17 cellular contexts compared by ENCODE assay signal in genomic region chr4:183287677-183288076, GRCh38. TPM values are rescaled to one million over a fixed set of nuclear protein-coding genes. Genes with fewer than 3 reads are reported as not detected.
DNase-seq lines count a peak whose midpoint lies in the region; ATAC-seq and TF ChIP-seq lines count a peak whose summit lies in the region.
"Had no signal": no experiment of that assay in that cellular context is flagged by ENCODE, and none has a peak within 500 bp of the region (broad histone marks: within the 10 kb centered on the region; RNA-seq: fewer than 3 reads in every experiment).

No MANE protein-coding gene starts in this region.

- intact Hi-C loops in Panc1 (cut with micrococcal nuclease; ENCODE audit: unreplicated experiment) = no loop called here

- no peak overlapping the region for H3K27ac ChIP-seq in Panc1 (ENCODE audit: low read length)

- no peaks in the 10 kb centered on the region for H3K9me3 ChIP-seq in Panc1 (ENCODE audit: control insufficient read depth, insufficient read depth, low read depth, low read length)
- H3K9me3 ChIP-seq: BE2C had no signal

- H3K27me3 ChIP-seq in Panc1 (ENCODE audit: control insufficient read depth, insufficient read depth, low read length) = no peaks in the 10 kb centered on the region
- H3K27me3 ChIP-seq: BE2C had no signal

- no peaks in the 10 kb centered on the region for H3K4me1 ChIP-seq in Panc1 (ENCODE audit: control insufficient read depth, insufficient read depth, low read length)
- H3K4me1 ChIP-seq: BE2C had no signal

- ATAC-seq in GM18511 (IDR thresholded peaks at IDR 0.05; ENCODE audit: unreplicated experiment) (peak; percentile 78), GM19468 (IDR thresholded peaks at IDR 0.05; ENCODE audit: extremely low read depth, unreplicated experiment) (peak; percentile 84), HG02973 (IDR thresholded peaks at IDR 0.05; ENCODE audit: unreplicated experiment) (peak; percentile 72), Panc1 (0 out of 2 replicates have a peak, but pooled peaks have one; percentile 21)
- ATAC-seq: esophagus mucosa, GM23338 had no signal

- no peak for TF ChIP-seq CTCF in Panc1 (IDR thresholded peaks at IDR 0.05)

- no TSS peak for BruUV-seq in Panc1 (replicated peaks; lab: Mats Ljungman, UMichigan)

- CTCF ChIA-PET in Panc1 (lab: Charles Lee) = no interaction called here

- in situ Hi-C loops in Panc1 (cut with HindIII; ENCODE audit: low pct_unique_long_range_greater_than_20kb, low sequenced_read_pairs) = no loop called here

- POLR2A ChIA-PET in Panc1 (lab: Charles Lee) = no interaction called here

- DNase-seq in Panc1 (ENCODE audit: low read depth, low spot score) = no peak
- DNase-seq in DMS 273 treated with DMSO at 0.1 percent for 48 hours (lab: John Stamatoyannopoulos, UW) = no peak
- DNase-seq in cortex of kidney (lab: John Stamatoyannopoulos, UW) = no peak
- DNase-seq in KG1 (lab: John Stamatoyannopoulos, UW) = no peak
- no peak for DNase-seq in stimulated activated naive CD4-positive, alpha-beta T cell treated with Interleukin-2 at 50 U/mL for 16 hours (lab: John Stamatoyannopoulos, UW)
- DNase-seq: activated CD4-positive, alpha-beta memory T cell treated with anti-CD3 and anti-CD28 coated beads, Interleukin-2, amount 10 ng/mL, durations not matched to agents 7 days and 5 days; activated naive CD4-positive, alpha-beta T cell; BE2C; NCI-H1694; T-helper 1 cell; trophoblast cell had no signal

- peaks cover 5% of the 10 kb centered on the region for H3K36me3 ChIP-seq in Panc1 (ENCODE audit: control insufficient read depth, insufficient read depth, low read length)

- H3K4me3 ChIP-seq in Panc1 (ENCODE audit: low read depth in 2 of 2, low read length in 2 of 2) = no peak overlapping the region
- H3K4me3 ChIP-seq: GM23338 had no signal

RNA-seq across cellular contexts. Expression of gene CLDN22, which starts 32.4 kb away (rescaled TPM):
- total RNA-seq in Panc1 (2021; ENCODE audit: unreplicated experiment) = not detected
- not detected for polyA plus RNA-seq in Panc1 (2012; ENCODE audit: insufficient read length)
- total RNA-seq: activated CD4-positive, alpha-beta memory T cell treated with anti-CD3 and anti-CD28 coated beads, Interleukin-2, amount 10 ng/mL, durations not matched to agents 7 days and 5 days; GM23338; skeletal muscle tissue had no signal
- polyA plus RNA-seq: GM23338 had no signal

RNA-seq across cellular contexts. Expression of gene CLDN24, which starts 34.5 kb away (rescaled TPM):
- not detected for total RNA-seq in Panc1 (2021; ENCODE audit: unreplicated experiment)
- not detected for polyA plus RNA-seq in Panc1 (2012; ENCODE audit: insufficient read length)
- total RNA-seq: activated CD4-positive, alpha-beta memory T cell treated with anti-CD3 and anti-CD28 coated beads, Interleukin-2, amount 10 ng/mL, durations not matched to agents 7 days and 5 days; GM23338; skeletal muscle tissue had no signal
- polyA plus RNA-seq: GM23338 had no signal

Comparison
In these comparisons a context has a peak if more than half of its experiments do, and no peak if none do; other contexts are left out.
1. ATAC-seq: peak in every context shown above with its lines; median percentile 84 in GM19468; 78 in GM18511; 72 in HG02973; 21 in Panc1.